In genomic region chr11:22130462-22131053, GRCh38 we compare ENCODE assay signal across 8 cellular contexts.
DNase-seq lines count a peak whose midpoint lies in the region; ATAC-seq lines count a peak whose summit lies in the region.

No MANE protein-coding gene starts in this region.

- intact Hi-C loops in left ventricle myocardium superior (cut with micrococcal nuclease): no loop called here
- intact Hi-C loops in activated T-helper 2 cell treated with anti-CD3 and anti-CD28 coated beads, Interferon-gamma antibody, Interleukin-2, Interleukin-4, amounts not matched to agents 10 μg/mL and 5 μg/mL and 100 μg/mL, durations not matched to agents 14 hours and 24 hours and 36 hours (cut with micrococcal nuclease): no loop called here

- DNase-seq in D341Med (ENCODE audit: low spot score) (peak; percentile 46), NCI-H774 (lab: John Stamatoyannopoulos, UW) (peak; percentile 9), left ventricle myocardium superior (no peak), T-helper 1 cell (no peak)
- DNase-seq in activated T-helper 2 cell treated with anti-CD3 and anti-CD28 coated beads, Interferon-gamma antibody, Interleukin-2, Interleukin-4, amounts not matched to agents 10 μg/mL and 5 μg/mL and 100 μg/mL, durations not matched to agents 14 hours and 24 hours and 36 hours (ENCODE audit: low spot score): no peak
- DNase-seq in natural killer cell treated with Interleukin-12 subunit alpha and Interleukin-12 subunit beta and Interleukin-15 and Interleukin-18, amount 100 ng/mL, for 72 hours (ENCODE audit: low spot score): no peak

- peaks cover 21% of the 10 kb centered on the region for H3K9me3 Mint-ChIP-seq in activated T-helper 2 cell treated with anti-CD3 and anti-CD28 coated beads, Interferon-gamma antibody, Interleukin-2, Interleukin-4, amounts not matched to agents 10 μg/mL and 5 μg/mL and 100 μg/mL, durations not matched to agents 14 hours and 24 hours and 36 hours
- H3K9me3 Mint-ChIP-seq in natural killer cell treated with Interleukin-12 subunit alpha and Interleukin-12 subunit beta and Interleukin-15 and Interleukin-18, amount 100 ng/mL, for 72 hours: peaks cover 19% of the 10 kb centered on the region

- ATAC-seq in HG02588 (IDR thresholded peaks at IDR 0.05; ENCODE audit: unreplicated experiment): peak; percentile 51
- ATAC-seq in left ventricle myocardium superior: peak; percentile 56
- ATAC-seq in GM18511 (IDR thresholded peaks at IDR 0.05; ENCODE audit: unreplicated experiment): no peak
- no peak for ATAC-seq in natural killer cell treated with Interleukin-12 subunit alpha and Interleukin-12 subunit beta and Interleukin-15 and Interleukin-18, amount 100 ng/mL, for 72 hours

- H3K27ac Mint-ChIP-seq in activated T-helper 2 cell treated with anti-CD3 and anti-CD28 coated beads, Interferon-gamma antibody, Interleukin-2, Interleukin-4, amounts not matched to agents 10 μg/mL and 5 μg/mL and 100 μg/mL, durations not matched to agents 14 hours and 24 hours and 36 hours: no peak overlapping the region
- H3K27ac Mint-ChIP-seq in natural killer cell treated with Interleukin-12 subunit alpha and Interleukin-12 subunit beta and Interleukin-15 and Interleukin-18, amount 100 ng/mL, for 72 hours: no peak overlapping the region

- H3K27me3 Mint-ChIP-seq in activated T-helper 2 cell treated with anti-CD3 and anti-CD28 coated beads, Interferon-gamma antibody, Interleukin-2, Interleukin-4, amounts not matched to agents 10 μg/mL and 5 μg/mL and 100 μg/mL, durations not matched to agents 14 hours and 24 hours and 36 hours (ENCODE audit: low read depth): no peaks in the 10 kb centered on the region
- H3K27me3 Mint-ChIP-seq in natural killer cell treated with Interleukin-12 subunit alpha and Interleukin-12 subunit beta and Interleukin-15 and Interleukin-18, amount 100 ng/mL, for 72 hours: no peaks in the 10 kb centered on the region

- no peaks in the 10 kb centered on the region for H3K36me3 Mint-ChIP-seq in activated T-helper 2 cell treated with anti-CD3 and anti-CD28 coated beads, Interferon-gamma antibody, Interleukin-2, Interleukin-4, amounts not matched to agents 10 μg/mL and 5 μg/mL and 100 μg/mL, durations not matched to agents 14 hours and 24 hours and 36 hours (ENCODE audit: low read depth)
- no peaks in the 10 kb centered on the region for H3K36me3 Mint-ChIP-seq in natural killer cell treated with Interleukin-12 subunit alpha and Interleukin-12 subunit beta and Interleukin-15 and Interleukin-18, amount 100 ng/mL, for 72 hours

- H3K4me1 Mint-ChIP-seq in activated T-helper 2 cell treated with anti-CD3 and anti-CD28 coated beads, Interferon-gamma antibody, Interleukin-2, Interleukin-4, amounts not matched to agents 10 μg/mL and 5 μg/mL and 100 μg/mL, durations not matched to agents 14 hours and 24 hours and 36 hours (ENCODE audit: low read depth): no peaks in the 10 kb centered on the region
- no peaks in the 10 kb centered on the region for H3K4me1 Mint-ChIP-seq in natural killer cell treated with Interleukin-12 subunit alpha and Interleukin-12 subunit beta and Interleukin-15 and Interleukin-18, amount 100 ng/mL, for 72 hours (ENCODE audit: low read depth in 2 of 2)

- no peak overlapping the region for H3K4me3 Mint-ChIP-seq in activated T-helper 2 cell treated with anti-CD3 and anti-CD28 coated beads, Interferon-gamma antibody, Interleukin-2, Interleukin-4, amounts not matched to agents 10 μg/mL and 5 μg/mL and 100 μg/mL, durations not matched to agents 14 hours and 24 hours and 36 hours (ENCODE audit: low read depth)
- no peak overlapping the region for H3K4me3 Mint-ChIP-seq in natural killer cell treated with Interleukin-12 subunit alpha and Interleukin-12 subunit beta and Interleukin-15 and Interleukin-18, amount 100 ng/mL, for 72 hours

Comparison
In these comparisons a context has a peak if more than half of its experiments do, and no peak if none do; other contexts are left out.
1. DNase-seq: peak in D341Med (single experiment) and NCI-H774 (single experiment); none in left ventricle myocardium superior (single experiment), T-helper 1 cell (0 of 5), activated T-helper 2 cell treated with anti-CD3 and anti-CD28 coated beads, Interferon-gamma antibody, Interleukin-2, Interleukin-4, amounts not matched to agents 10 μg/mL and 5 μg/mL and 100 μg/mL, durations not matched to agents 14 hours and 24 hours and 36 hours (single experiment) and natural killer cell treated with Interleukin-12 subunit alpha and Interleukin-12 subunit beta and Interleukin-15 and Interleukin-18, amount 100 ng/mL, for 72 hours (single experiment).
2. ATAC-seq: peak in HG02588 (single experiment) and left ventricle myocardium superior (single experiment); none in GM18511 (single experiment) and natural killer cell treated with Interleukin-12 subunit alpha and Interleukin-12 subunit beta and Interleukin-15 and Interleukin-18, amount 100 ng/mL, for 72 hours (0 of 2).